ENCODE assay signal across 8 cellular contexts in genomic region chr11:10606536-10607208, GRCh38. TPM values are rescaled to one million over a fixed set of nuclear protein-coding genes. Genes with fewer than 3 reads are reported as not detected.
DNase-seq lines count a peak whose midpoint lies in the region; ATAC-seq and TF ChIP-seq lines count a peak whose summit lies in the region.

No MANE protein-coding gene starts in this region.

- H3K79me2 ChIP-seq in Karpas-422 (ENCODE audit: low read length): no peaks in the 10 kb centered on the region

- H3K4me1 ChIP-seq in Karpas-422 (ENCODE audit: low read length) (peaks cover 11% of the 10 kb centered on the region), rectal smooth muscle tissue (ENCODE audit: control insufficient read depth, insufficient read depth, low read length) (peaks cover 7% of the 10 kb centered on the region), endodermal cell (ENCODE audit: control insufficient read depth, insufficient read depth, low read length) (peaks cover 5% of the 10 kb centered on the region)

- peaks cover 38% of the 10 kb centered on the region for H3K4me1 Mint-ChIP-seq in endothelial cell (ENCODE audit: unreplicated experiment)
- peaks cover 28% of the 10 kb centered on the region for H3K4me1 Mint-ChIP-seq in endodermal cell

- no peak overlapping the region for H3K4me3 ChIP-seq in Karpas-422 (ENCODE audit: low read length)
- no peak overlapping the region for H3K4me3 ChIP-seq in rectal smooth muscle tissue (ENCODE audit: low read length)
- no peak overlapping the region for H3K4me3 ChIP-seq in endodermal cell (ENCODE audit: low read length)

- peak overlapping the region; percentile 12 for H3K4me2 ChIP-seq in Karpas-422 (ENCODE audit: low read depth, low read length, poor library complexity, severe bottlenecking)

- H3K36me3 ChIP-seq in Karpas-422 (ENCODE audit: insufficient read depth, low read length) (no peaks in the 10 kb centered on the region), rectal smooth muscle tissue (ENCODE audit: control insufficient read depth, insufficient read depth, low read length) (peaks cover 2% of the 10 kb centered on the region), endodermal cell (ENCODE audit: control insufficient read depth, insufficient read depth, low read length) (no peaks in the 10 kb centered on the region)

- no peaks in the 10 kb centered on the region for H3K9me2 ChIP-seq in Karpas-422 (replicated peaks; ENCODE audit: insufficient read depth, low read length)

- H3K9me3 ChIP-seq in Karpas-422 (ENCODE audit: low read length) (no peaks in the 10 kb centered on the region), endodermal cell (ENCODE audit: control insufficient read depth, low read length) (no peaks in the 10 kb centered on the region)

- peak overlapping the region; percentile 39 for H3K4me3 Mint-ChIP-seq in endothelial cell (ENCODE audit: unreplicated experiment)
- no peak overlapping the region for H3K4me3 Mint-ChIP-seq in endodermal cell

- H3K9ac ChIP-seq in Karpas-422 (ENCODE audit: low read length) (no peak overlapping the region), rectal smooth muscle tissue (ENCODE audit: low read length) (no peak overlapping the region), endodermal cell (ENCODE audit: extremely low read depth, low read length, poor library complexity, severe bottlenecking) (no peak overlapping the region)

- no peak overlapping the region for H2AFZ ChIP-seq in Karpas-422 (ENCODE audit: low read length)

- H3K27ac ChIP-seq in Karpas-422 (ENCODE audit: low read length) (no peak overlapping the region), rectal smooth muscle tissue (ENCODE audit: low read depth, low read length) (peak overlapping the region; percentile 34), endodermal cell (ENCODE audit: low read depth, low read length) (no peak overlapping the region)

- 89 to 100% methylated on average over 3 to 4 of the region's 6 CpGs for WGBS in endodermal cell (ENCODE audit: insufficient coverage in 1 of 2, insufficient read length in 1 of 2), 2 experiments

- peak; percentile 46 for ATAC-seq in GM19328 (IDR thresholded peaks at IDR 0.05; ENCODE audit: unreplicated experiment)
- no peak for ATAC-seq in HG02571 (IDR thresholded peaks at IDR 0.05; ENCODE audit: unreplicated experiment)

- H3K9me3 Mint-ChIP-seq in endothelial cell (ENCODE audit: unreplicated experiment) (peaks cover 4% of the 10 kb centered on the region), endodermal cell (no peaks in the 10 kb centered on the region)

- H4K20me1 ChIP-seq in Karpas-422 (ENCODE audit: insufficient read depth, low read depth, low read length): no peaks in the 10 kb centered on the region

- H3K27ac Mint-ChIP-seq in endothelial cell (ENCODE audit: unreplicated experiment): peak overlapping the region; percentile 74
- no peak overlapping the region for H3K27ac Mint-ChIP-seq in endodermal cell

- peak; percentile 57 for DNase-seq in Karpas-422
- no peak for DNase-seq in endothelial cell (ENCODE audit: low spot score)
- no peak for DNase-seq in medulla oblongata (ENCODE audit: extremely low spot score)
- no peak for DNase-seq in endodermal cell
- DNase-seq in T1000 (lab: John Stamatoyannopoulos, UW): no peak

- TF ChIP-seq CTCF in endothelial cell (IDR thresholded peaks at IDR 0.05; ENCODE audit: unreplicated experiment): no peak
- TF ChIP-seq CTCF in endodermal cell (conservative IDR thresholded peaks at IDR 0.05): no peak

- H3K27me3 Mint-ChIP-seq in endothelial cell (ENCODE audit: unreplicated experiment) (peaks cover 2% of the 10 kb centered on the region), endodermal cell (ENCODE audit: insufficient read depth) (no peaks in the 10 kb centered on the region)

- no peaks in the 10 kb centered on the region for H3K27me3 ChIP-seq in Karpas-422 (ENCODE audit: low read length)
- no peaks in the 10 kb centered on the region for H3K27me3 ChIP-seq in rectal smooth muscle tissue (ENCODE audit: control insufficient read depth, insufficient read depth, low read length)
- no peaks in the 10 kb centered on the region for H3K27me3 ChIP-seq in endodermal cell (ENCODE audit: control insufficient read depth, insufficient read depth, low read length, poor library complexity, severe bottlenecking)

- no peaks in the 10 kb centered on the region for H3K36me3 Mint-ChIP-seq in endothelial cell (ENCODE audit: low read depth, unreplicated experiment)
- H3K36me3 Mint-ChIP-seq in endodermal cell (ENCODE audit: low read depth): no peaks in the 10 kb centered on the region

RNA-seq across cellular contexts. Expression of gene LYVE1, which starts 38.2 kb away (rescaled TPM):
- total RNA-seq in Karpas-422 (2014; rRNA removed; shearing (Covaris generic); ENCODE audit: low replicate concordance): not detected in 2 replicates
- total RNA-seq in endothelial cell (ENCODE audit: unreplicated experiment) (not detected), endodermal cell (not detected)
- polyA plus RNA-seq in endodermal cell (2013, experiment 1 of 2): not detected
- polyA plus RNA-seq in endodermal cell (2013, experiment 2 of 2): not detected
